Comparison of ENCODE assay signal across 20 cellular contexts in the genomic region with DNA sequence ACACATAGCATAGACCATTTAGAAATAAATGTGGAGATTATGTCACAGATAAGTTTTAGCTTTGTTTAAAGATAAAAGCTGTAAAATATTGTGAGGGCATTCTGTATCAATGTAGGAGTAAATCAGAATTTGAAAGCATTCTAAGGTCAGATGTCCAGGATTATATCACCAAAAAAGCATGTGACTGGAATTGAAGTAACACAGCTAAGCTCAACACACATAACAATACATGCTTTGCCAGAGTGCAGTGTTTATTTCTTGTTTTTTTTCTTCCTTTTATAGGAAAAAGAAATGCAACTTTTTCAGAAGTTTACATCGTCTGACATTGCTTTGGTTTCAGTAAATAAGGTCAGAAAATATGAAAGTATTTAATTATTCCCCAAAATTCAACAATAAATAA.
DNase-seq lines count a peak whose midpoint lies in the region; ATAC-seq, FAIRE-seq and TF ChIP-seq lines count a peak whose summit lies in the region.
"Had no signal": no experiment of that assay in that cellular context is flagged by ENCODE, and none has a peak within 500 bp of the region (broad histone marks: within the 10 kb centered on the region; RNA-seq: fewer than 3 reads in every experiment).

No MANE protein-coding gene starts in this region.

- POLR2A ChIA-PET in SK-N-SH (lab: Yijun Ruan, JAX) = no interaction called here

- H3K4me3 ChIP-seq in SK-N-SH (ENCODE audit: low read depth in 2 of 2, low read length in 1 of 2) (no peak overlapping the region), gastrocnemius medialis (no peak overlapping the region)
- H3K4me3 ChIP-seq: GM23338 had no signal

- H3K36me3 ChIP-seq in SK-N-SH (replicated peaks in 1 of 2; ENCODE audit: control insufficient read depth in 1 of 2, insufficient read depth in 2 of 2, low read length in 1 of 2) = no peaks in the 10 kb centered on the region
- no peaks in the 10 kb centered on the region for H3K36me3 ChIP-seq in gastrocnemius medialis

- intact Hi-C loops in gastrocnemius medialis (cut with DNase I; ENCODE audit: low total_unique reads) = no loop called here

- CTCF ChIA-PET in SK-N-SH (lab: Yijun Ruan, JAX) = no interaction called here

- no peak for ATAC-seq in SK-N-SH treated with all-trans-retinoic acid at 6 μM for 48 hours
- no peak for ATAC-seq in foreskin keratinocyte
- ATAC-seq in gastrocnemius medialis = no peak
- ATAC-seq: GM23338, HCT116 had no signal

- no peak for TF ChIP-seq POLR2A in gastrocnemius medialis (IDR thresholded peaks at IDR 0.05)

- H3K27me3 ChIP-seq in SK-N-SH (ENCODE audit: insufficient read depth) (no peaks in the 10 kb centered on the region; the same call in 1 of the 2 replicates), foreskin keratinocyte (no peaks in the 10 kb centered on the region), gastrocnemius medialis (no peaks in the 10 kb centered on the region)

- H3K27ac ChIP-seq in SK-N-SH (ENCODE audit: low read depth in 2 of 2, low read length in 1 of 2) (no peak overlapping the region), foreskin keratinocyte (peak overlapping the region; percentile 73), gastrocnemius medialis (no peak overlapping the region)
- H3K27ac ChIP-seq: 22Rv1 had no signal

- no peaks in the 10 kb centered on the region for H3K4me1 ChIP-seq in SK-N-SH (ENCODE audit: control insufficient read depth in 1 of 2, insufficient read depth in 2 of 2, low read depth in 1 of 2, low read length in 1 of 2)
- H3K4me1 ChIP-seq in foreskin keratinocyte = peaks cover 10% of the 10 kb centered on the region
- no peaks in the 10 kb centered on the region for H3K4me1 ChIP-seq in gastrocnemius medialis

- TF ChIP-seq CTCF in SK-N-SH (IDR thresholded peaks at IDR 0.05) (no peak), foreskin keratinocyte (conservative IDR thresholded peaks at IDR 0.05) (no peak), gastrocnemius medialis (IDR thresholded peaks at IDR 0.05 in 4 of 5, conservative IDR thresholded peaks at IDR 0.05 in 1 of 5) (no peak)

- WGBS in SK-N-SH (ENCODE audit: low lambda C conversion rate) = 2% methylated on average over 1 of the region's 1 CpG

- H3K4me2 ChIP-seq in SK-N-SH = peak overlapping the region; percentile 56; the same call in 1 of the 2 replicates
- H3K4me2 ChIP-seq: GM23338 had no signal

- H2AFZ ChIP-seq in SK-N-SH (ENCODE audit: low read depth) = peak overlapping the region; percentile 27; the same call in 1 of the 2 replicates
- H2AFZ ChIP-seq: GM23338 had no signal

- H3K9ac ChIP-seq in SK-N-SH = no peak overlapping the region

- no peaks in the 10 kb centered on the region for H4K20me1 ChIP-seq in SK-N-SH (ENCODE audit: insufficient read depth)

- H3K79me2 ChIP-seq in SK-N-SH (ENCODE audit: insufficient read depth) = no peaks in the 10 kb centered on the region

- H3K9me3 ChIP-seq in SK-N-SH (no peaks in the 10 kb centered on the region), gastrocnemius medialis (no peaks in the 10 kb centered on the region)

- in situ Hi-C loops in gastrocnemius medialis (cut with MboI; ENCODE audit: low sequenced_read_pairs in 4 of 4) = no loop called here

- no peak for FAIRE-seq in HTR-8/SVneo (lab: Jason Lieb, UNC)

- no peak for TF ChIP-seq EP300 in SK-N-SH (IDR thresholded peaks at IDR 0.05; ENCODE audit: borderline replicate concordance in 1 of 2, low read depth in 1 of 2, low read length in 1 of 2)

- H3K9me2 ChIP-seq in SK-N-SH = no peaks in the 10 kb centered on the region

- no peak for TF ChIP-seq RAD21 in SK-N-SH (IDR thresholded peaks at IDR 0.05; ENCODE audit: low read length)

- DNase-seq in SK-N-SH = no peak
- DNase-seq in astrocyte of the hippocampus (ENCODE audit: low read depth, low spot score) = peak; percentile 2
- peak in 1 of 2 donors; percentile 3 for DNase-seq in foreskin keratinocyte
- DNase-seq in SW480 (ENCODE audit: low spot score) = no peak
- DNase-seq in AG08395 (ENCODE audit: low spot score) = no peak
- DNase-seq in gastrocnemius medialis = no peak
- DNase-seq in HTR-8/SVneo (ENCODE audit: insufficient read length, low spot score) = no peak
- DNase-seq: COR-L47, GF-D8, KG1, MV-4-11, NCI-H1417, NCI-H187 treated with DMSO at 0.1 percent for 48 hours, NCI-H524, NCI-H82, SIG-M5 had no signal

- peaks cover 7% of the 10 kb centered on the region for H3F3A ChIP-seq in SK-N-SH (replicated peaks; ENCODE audit: insufficient read depth)

TF ChIP-seq in SK-N-SH, 30 proteins besides CTCF, POLR2A, EP300 and RAD21:
- TF ChIP-seq CHD2 (IDR thresholded peaks at IDR 0.05; ENCODE audit: low read length, partially characterized antibody) = no peak
- TF ChIP-seq RXRA (IDR thresholded peaks at IDR 0.05; ENCODE audit: borderline replicate concordance, low read depth) = no peak
- no peak for TF ChIP-seq EZH2phosphoT487 (IDR thresholded peaks at IDR 0.05; ENCODE audit: borderline replicate concordance, low read depth)
- TF ChIP-seq, protein P1, sequence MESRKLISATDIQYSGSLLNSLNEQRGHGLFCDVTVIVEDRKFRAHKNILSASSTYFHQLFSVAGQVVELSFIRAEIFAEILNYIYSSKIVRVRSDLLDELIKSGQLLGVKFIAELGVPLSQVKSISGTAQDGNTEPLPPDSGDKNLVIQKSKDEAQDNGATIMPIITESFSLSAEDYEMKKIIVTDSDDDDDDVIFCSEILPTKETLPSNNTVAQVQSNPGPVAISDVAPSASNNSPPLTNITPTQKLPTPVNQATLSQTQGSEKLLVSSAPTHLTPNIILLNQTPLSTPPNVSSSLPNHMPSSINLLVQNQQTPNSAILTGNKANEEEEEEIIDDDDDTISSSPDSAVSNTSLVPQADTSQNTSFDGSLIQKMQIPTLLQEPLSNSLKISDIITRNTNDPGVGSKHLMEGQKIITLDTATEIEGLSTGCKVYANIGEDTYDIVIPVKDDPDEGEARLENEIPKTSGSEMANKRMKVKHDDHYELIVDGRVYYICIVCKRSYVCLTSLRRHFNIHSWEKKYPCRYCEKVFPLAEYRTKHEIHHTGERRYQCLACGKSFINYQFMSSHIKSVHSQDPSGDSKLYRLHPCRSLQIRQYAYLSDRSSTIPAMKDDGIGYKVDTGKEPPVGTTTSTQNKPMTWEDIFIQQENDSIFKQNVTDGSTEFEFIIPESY (IDR thresholded peaks at IDR 0.05; ENCODE audit: borderline replicate concordance, low read depth) = no peak
- TF ChIP-seq, protein P2, sequence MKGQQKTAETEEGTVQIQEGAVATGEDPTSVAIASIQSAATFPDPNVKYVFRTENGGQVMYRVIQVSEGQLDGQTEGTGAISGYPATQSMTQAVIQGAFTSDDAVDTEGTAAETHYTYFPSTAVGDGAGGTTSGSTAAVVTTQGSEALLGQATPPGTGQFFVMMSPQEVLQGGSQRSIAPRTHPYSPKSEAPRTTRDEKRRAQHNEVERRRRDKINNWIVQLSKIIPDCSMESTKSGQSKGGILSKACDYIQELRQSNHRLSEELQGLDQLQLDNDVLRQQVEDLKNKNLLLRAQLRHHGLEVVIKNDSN (IDR thresholded peaks at IDR 0.05; ENCODE audit: borderline replicate concordance, low read depth) = no peak
- TF ChIP-seq GATA2 (CRISPR knock-in tag; IDR thresholded peaks at IDR 0.05) = no peak
- no peak for TF ChIP-seq POLR2AphosphoS5 (IDR thresholded peaks at IDR 0.05; ENCODE audit: low read depth, low read length)
- no peak for TF ChIP-seq MEF2A (IDR thresholded peaks at IDR 0.05; ENCODE audit: borderline replicate concordance, low read depth)

TF ChIP-seq in SK-N-SH treated with all-trans-retinoic acid at 6 μM for 48 hours, 23 proteins besides CTCF, POLR2A, EP300 and RAD21 (continues in another document):
- no peak for TF ChIP-seq ZNF70 (CRISPR knock-in tag; IDR thresholded peaks at IDR 0.05)
- no peak for TF ChIP-seq TCF4 (CRISPR knock-in tag; IDR thresholded peaks at IDR 0.05; ENCODE audit: borderline replicate concordance)
- TF ChIP-seq TOX (CRISPR knock-in tag; IDR thresholded peaks at IDR 0.05; ENCODE audit: borderline replicate concordance) = no peak
- TF ChIP-seq, protein P3, sequence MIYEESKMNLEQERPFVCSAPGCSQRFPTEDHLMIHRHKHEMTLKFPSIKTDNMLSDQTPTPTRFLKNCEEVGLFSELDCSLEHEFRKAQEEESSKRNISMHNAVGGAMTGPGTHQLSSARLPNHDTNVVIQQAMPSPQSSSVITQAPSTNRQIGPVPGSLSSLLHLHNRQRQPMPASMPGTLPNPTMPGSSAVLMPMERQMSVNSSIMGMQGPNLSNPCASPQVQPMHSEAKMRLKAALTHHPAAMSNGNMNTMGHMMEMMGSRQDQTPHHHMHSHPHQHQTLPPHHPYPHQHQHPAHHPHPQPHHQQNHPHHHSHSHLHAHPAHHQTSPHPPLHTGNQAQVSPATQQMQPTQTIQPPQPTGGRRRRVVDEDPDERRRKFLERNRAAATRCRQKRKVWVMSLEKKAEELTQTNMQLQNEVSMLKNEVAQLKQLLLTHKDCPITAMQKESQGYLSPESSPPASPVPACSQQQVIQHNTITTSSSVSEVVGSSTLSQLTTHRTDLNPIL (CRISPR knock-in tag; IDR thresholded peaks at IDR 0.05; ENCODE audit: low read depth) = no peak
- TF ChIP-seq SNAI2 (CRISPR knock-in tag; IDR thresholded peaks at IDR 0.05) = no peak
- no peak for TF ChIP-seq ZC3H10 (CRISPR knock-in tag; IDR thresholded peaks at IDR 0.05)
- TF ChIP-seq, protein P4, sequence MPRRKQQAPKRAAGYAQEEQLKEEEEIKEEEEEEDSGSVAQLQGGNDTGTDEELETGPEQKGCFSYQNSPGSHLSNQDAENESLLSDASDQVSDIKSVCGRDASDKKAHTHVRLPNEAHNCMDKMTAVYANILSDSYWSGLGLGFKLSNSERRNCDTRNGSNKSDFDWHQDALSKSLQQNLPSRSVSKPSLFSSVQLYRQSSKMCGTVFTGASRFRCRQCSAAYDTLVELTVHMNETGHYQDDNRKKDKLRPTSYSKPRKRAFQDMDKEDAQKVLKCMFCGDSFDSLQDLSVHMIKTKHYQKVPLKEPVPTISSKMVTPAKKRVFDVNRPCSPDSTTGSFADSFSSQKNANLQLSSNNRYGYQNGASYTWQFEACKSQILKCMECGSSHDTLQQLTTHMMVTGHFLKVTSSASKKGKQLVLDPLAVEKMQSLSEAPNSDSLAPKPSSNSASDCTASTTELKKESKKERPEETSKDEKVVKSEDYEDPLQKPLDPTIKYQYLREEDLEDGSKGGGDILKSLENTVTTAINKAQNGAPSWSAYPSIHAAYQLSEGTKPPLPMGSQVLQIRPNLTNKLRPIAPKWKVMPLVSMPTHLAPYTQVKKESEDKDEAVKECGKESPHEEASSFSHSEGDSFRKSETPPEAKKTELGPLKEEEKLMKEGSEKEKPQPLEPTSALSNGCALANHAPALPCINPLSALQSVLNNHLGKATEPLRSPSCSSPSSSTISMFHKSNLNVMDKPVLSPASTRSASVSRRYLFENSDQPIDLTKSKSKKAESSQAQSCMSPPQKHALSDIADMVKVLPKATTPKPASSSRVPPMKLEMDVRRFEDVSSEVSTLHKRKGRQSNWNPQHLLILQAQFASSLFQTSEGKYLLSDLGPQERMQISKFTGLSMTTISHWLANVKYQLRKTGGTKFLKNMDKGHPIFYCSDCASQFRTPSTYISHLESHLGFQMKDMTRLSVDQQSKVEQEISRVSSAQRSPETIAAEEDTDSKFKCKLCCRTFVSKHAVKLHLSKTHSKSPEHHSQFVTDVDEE (CRISPR knock-in tag; IDR thresholded peaks at IDR 0.05) = no peak
